In the genomic region with DNA sequence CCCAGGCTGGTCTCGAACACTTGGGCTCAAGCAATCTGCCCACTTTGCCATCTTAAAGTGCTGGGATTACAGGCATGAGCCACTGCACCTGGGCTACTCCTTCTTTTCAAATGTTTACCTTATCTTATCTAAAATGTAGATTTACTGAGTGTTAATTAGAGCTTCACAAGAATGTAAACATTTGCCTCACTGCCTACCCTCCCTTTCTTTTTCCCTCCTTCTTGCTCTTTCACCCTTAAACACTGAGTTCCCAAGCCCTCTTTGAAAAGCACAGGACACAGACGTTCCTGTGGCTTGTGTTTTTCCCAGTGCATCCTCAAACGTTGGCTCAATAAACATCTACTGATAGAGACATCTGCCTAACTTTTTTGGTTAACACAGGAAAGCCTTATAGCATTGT, we compare ENCODE assay signal across 22 cellular contexts. TPM values are rescaled to one million over a fixed set of nuclear protein-coding genes. Genes with fewer than 3 reads are reported as not detected.
DNase-seq lines count a peak whose midpoint lies in the region; ATAC-seq and TF ChIP-seq lines count a peak whose summit lies in the region.
"Had no signal": no experiment of that assay in that cellular context is flagged by ENCODE, and none has a peak within 500 bp of the region (broad histone marks: within the 10 kb centered on the region; RNA-seq: fewer than 3 reads in every experiment).

No MANE protein-coding gene starts in this region.

- H3K4me1 ChIP-seq in Caco-2 (peaks cover 13% of the 10 kb centered on the region), endodermal cell (ENCODE audit: control insufficient read depth, insufficient read depth, low read length) (no peaks in the 10 kb centered on the region), mucosa of descending colon (ENCODE audit: low read depth) (peaks cover 6% of the 10 kb centered on the region)
- H3K4me1 ChIP-seq: A549, BLaER1 had no signal

- BruUV-seq in Caco-2 (replicated peaks; lab: Mats Ljungman, UMichigan), result no TSS peak

- CTCF ChIA-PET in Caco-2 (lab: Charles Lee), result no interaction called here

- intact Hi-C loops in Caco-2 (cut with micrococcal nuclease; ENCODE audit: unreplicated experiment), result no loop called here
- intact Hi-C loops in left colon (cut with DNase I, micrococcal nuclease), result no loop called here
- intact Hi-C loops in mucosa of descending colon (cut with DNase I, micrococcal nuclease), result no loop called here
- intact Hi-C loops in left ventricle myocardium superior (cut with micrococcal nuclease), result no loop called here

- H3K36me3 Mint-ChIP-seq in Caco-2 (ENCODE audit: insufficient read depth, unreplicated experiment), result no peaks in the 10 kb centered on the region
- H3K36me3 Mint-ChIP-seq in endodermal cell (ENCODE audit: low read depth), result peaks cover 8% of the 10 kb centered on the region
- H3K36me3 Mint-ChIP-seq: IgD-negative memory B cell had no signal

- DNase-seq in Caco-2 (no peak), endodermal cell (peak; percentile 41), left colon (no peak), mucosa of descending colon (no peak), COR-L47 (lab: John Stamatoyannopoulos, UW) (no peak), amniotic stem cell (lab: John Stamatoyannopoulos, UW) (no peak), left ventricle myocardium superior (no peak), NCI-H2081 treated with DMSO at 0.1 percent for 48 hours (lab: John Stamatoyannopoulos, UW) (no peak)
- DNase-seq: CD4-positive, alpha-beta memory T cell; DMS 273 treated with DMSO at 0.1 percent for 48 hours; DMS53; DND-41; EL; GOT3; H7; HFFc6 had no signal

- H3K27me3 ChIP-seq in Caco-2 (replicated peaks; ENCODE audit: control insufficient read depth, insufficient read depth, low read length) (no peaks in the 10 kb centered on the region), endodermal cell (ENCODE audit: control insufficient read depth, insufficient read depth, low read length, poor library complexity, severe bottlenecking) (no peaks in the 10 kb centered on the region)
- H3K27me3 ChIP-seq: BLaER1 had no signal

- peaks cover 24% of the 10 kb centered on the region for H3K9me3 ChIP-seq in Caco-2
- peaks cover 47% of the 10 kb centered on the region for H3K9me3 ChIP-seq in endodermal cell (ENCODE audit: control insufficient read depth, low read length)
- H3K9me3 ChIP-seq in mucosa of descending colon, result peaks cover 12% of the 10 kb centered on the region

- H3K4me1 Mint-ChIP-seq in Caco-2 (ENCODE audit: low read depth, unreplicated experiment) (peaks cover 16% of the 10 kb centered on the region), endodermal cell (peaks cover 15% of the 10 kb centered on the region)
- H3K4me1 Mint-ChIP-seq: CD4-positive, alpha-beta memory T cell; IgD-negative memory B cell had no signal

- H3K4me3 Mint-ChIP-seq in Caco-2 (ENCODE audit: unreplicated experiment), result no peak overlapping the region
- H3K4me3 Mint-ChIP-seq in endodermal cell, result no peak overlapping the region
- H3K4me3 Mint-ChIP-seq: CD14-positive monocyte; CD4-positive, alpha-beta memory T cell; HFFc6 had no signal

- H3K27ac ChIP-seq in endodermal cell (ENCODE audit: low read depth, low read length), result no peak overlapping the region
- H3K27ac ChIP-seq: 22Rv1, A549, BLaER1 had no signal

- no peaks in the 10 kb centered on the region for H3K27me3 Mint-ChIP-seq in Caco-2 (ENCODE audit: insufficient read depth, unreplicated experiment)
- peaks cover 3% of the 10 kb centered on the region for H3K27me3 Mint-ChIP-seq in endodermal cell (ENCODE audit: insufficient read depth)

- WGBS in endodermal cell (ENCODE audit: insufficient coverage in 1 of 2, insufficient read length in 1 of 2), 2 experiments, result 50 to 63% methylated on average over 2 to 3 of the region's 3 CpGs

- H3K27ac Mint-ChIP-seq in Caco-2 (ENCODE audit: unreplicated experiment) (peak overlapping the region; percentile 6), endodermal cell (no peak overlapping the region)
- H3K27ac Mint-ChIP-seq: HFFc6, IgD-negative memory B cell had no signal

- no peaks in the 10 kb centered on the region for H3K36me3 ChIP-seq in Caco-2 (ENCODE audit: control insufficient read depth, insufficient read depth, low read length)
- H3K36me3 ChIP-seq in endodermal cell (ENCODE audit: control insufficient read depth, insufficient read depth, low read length), result no peaks in the 10 kb centered on the region
- no peaks in the 10 kb centered on the region for H3K36me3 ChIP-seq in mucosa of descending colon (ENCODE audit: low read depth)
- H3K36me3 ChIP-seq: BLaER1 had no signal

- POLR2A ChIA-PET in Caco-2 (lab: Charles Lee), result no interaction called here

- no peak for TF ChIP-seq CTCF in Caco-2 (IDR thresholded peaks at IDR 0.05; ENCODE audit: insufficient read depth in 1 of 2, low read depth in 1 of 2, low read length in 1 of 2, severe bottlenecking in 1 of 2, unreplicated experiment in 1 of 2)
- no peak for TF ChIP-seq CTCF in endodermal cell (conservative IDR thresholded peaks at IDR 0.05)
- no peak for TF ChIP-seq CTCF in mucosa of descending colon (IDR thresholded peaks at IDR 0.05)

- H3K9ac ChIP-seq in endodermal cell (ENCODE audit: extremely low read depth, low read length, poor library complexity, severe bottlenecking), result no peak overlapping the region
- H3K9ac ChIP-seq: BLaER1 had no signal

- ATAC-seq in left colon, result peak; percentile 79
- peak; percentile 28 for ATAC-seq in mucosa of descending colon
- ATAC-seq in left ventricle myocardium superior, result no peak
- ATAC-seq: A549, HCT116 had no signal

- peaks cover 21% of the 10 kb centered on the region for H3K9me3 Mint-ChIP-seq in Caco-2 (ENCODE audit: unreplicated experiment)
- peaks cover 57% of the 10 kb centered on the region for H3K9me3 Mint-ChIP-seq in endodermal cell

- H3K4me3 ChIP-seq in Caco-2 (ENCODE audit: low read depth, low read length) (no peak overlapping the region), endodermal cell (ENCODE audit: low read length) (no peak overlapping the region), mucosa of descending colon (no peak overlapping the region)
- H3K4me3 ChIP-seq: A549, BLaER1 had no signal

RNA-seq across cellular contexts. Expression of gene CYSLTR2, which starts 32.7 kb away (rescaled TPM):
- not detected in 2 replicates for total RNA-seq in Caco-2 (2022)
- total RNA-seq in endodermal cell, result not detected
- polyA plus RNA-seq in endodermal cell (2013, experiment 1 of 2), result not detected
- polyA plus RNA-seq in endodermal cell (2013, experiment 2 of 2), result 0.08 TPM
- under 1 TPM; 0.27 to 0.36 TPM for total RNA-seq in left colon
- 1 to 10 TPM in 1 of 3 donors, under 1 TPM in 2; 0.14 to 1.4 (median 0.58) TPM for total RNA-seq in mucosa of descending colon
- 5.0 TPM for total RNA-seq in left ventricle myocardium superior
- total RNA-seq: H7, HFFc6 had no signal
- polyA plus RNA-seq: A549, IgD-negative memory B cell had no signal
